Comparison of ENCODE assay signal across 15 cellular contexts in the genomic region with DNA sequence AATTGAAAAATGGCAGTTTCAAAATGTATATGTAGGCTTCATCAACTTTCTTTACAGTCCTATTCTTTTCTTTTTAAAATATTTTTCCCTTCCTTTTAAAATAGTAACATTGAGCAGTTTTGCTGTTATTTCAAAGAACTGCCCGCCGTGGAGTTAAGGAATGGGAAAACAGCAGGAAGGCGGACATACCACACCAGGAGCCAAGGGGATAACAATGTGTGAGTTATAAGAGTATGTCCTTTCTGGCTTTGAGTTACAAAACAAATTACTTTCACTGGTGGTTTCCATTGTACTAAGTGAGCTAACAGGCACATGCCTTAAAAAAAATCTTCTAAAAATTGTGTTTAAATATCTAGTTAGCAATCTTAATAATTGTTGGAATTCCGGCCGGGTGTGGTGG.
"Had no signal": no experiment of that assay in that cellular context is flagged by ENCODE, and none has a peak within 500 bp of the region (broad histone marks: within the 10 kb centered on the region; RNA-seq: fewer than 3 reads in every experiment).

No MANE protein-coding gene starts in this region.

- H3K27me3 Mint-ChIP-seq: activated CD4-positive, alpha-beta T cell treated with anti-CD3 and anti-CD28 coated beads, Interleukin-2, amount 10 ng/mL, durations not matched to agents 7 days and 5 days had no signal

- H3K4me3 Mint-ChIP-seq: activated CD4-positive, alpha-beta T cell treated with anti-CD3 and anti-CD28 coated beads, Interleukin-2, amount 10 ng/mL, durations not matched to agents 7 days and 5 days had no signal

- H3K27ac Mint-ChIP-seq: activated CD4-positive, alpha-beta T cell treated with anti-CD3 and anti-CD28 coated beads, Interleukin-2, amount 10 ng/mL, durations not matched to agents 7 days and 5 days had no signal

- H3K4me1 ChIP-seq: ascending aorta, parathyroid adenoma, SJSA1, thyroid gland had no signal

- H3K9me3 Mint-ChIP-seq: activated CD4-positive, alpha-beta T cell treated with anti-CD3 and anti-CD28 coated beads, Interleukin-2, amount 10 ng/mL, durations not matched to agents 7 days and 5 days had no signal

- DNase-seq: activated CD4-positive, alpha-beta T cell treated with anti-CD3 and anti-CD28 coated beads, Interleukin-2, amount 10 ng/mL, durations not matched to agents 7 days and 5 days; activated CD4-positive, CD25-positive, alpha-beta regulatory T cell; activated effector memory CD4-positive, alpha-beta T cell treated with anti-CD3 and anti-CD28 coated beads, Interleukin-2, amount 50 U/mL, for 16 hours; esophagus squamous epithelium; left cardiac atrium; midbrain; sigmoid colon; stimulated activated CD4-positive, alpha-beta T cell treated with anti-CD3 and anti-CD28 coated beads, Interleukin-1b, Interleukin-23, amount 100 ng/mL, for 48 hours; thyroid gland had no signal

- H3K27me3 ChIP-seq: ascending aorta, cardiac muscle cell, esophagus squamous epithelium, hepatocyte, sigmoid colon, SJSA1, thyroid gland had no signal

- H3K27ac ChIP-seq: ascending aorta, cardiac muscle cell, esophagus squamous epithelium, hepatocyte, parathyroid adenoma, sigmoid colon, SJSA1, thyroid gland had no signal

- H3K36me3 ChIP-seq: cardiac muscle cell had no signal

- H3K9me3 ChIP-seq: ascending aorta, esophagus squamous epithelium, sigmoid colon, SJSA1, thyroid gland had no signal

- H3K4me3 ChIP-seq: ascending aorta, cardiac muscle cell, esophagus squamous epithelium, hepatocyte, lung, sigmoid colon, SJSA1, thyroid gland had no signal

- ATAC-seq: left cardiac atrium had no signal
